Comparison of ENCODE assay signal across 1 cellular context in genomic region chr11:73215191-73216134, GRCh38.
TF ChIP-seq lines count a peak whose summit lies in the region.

No MANE protein-coding gene starts in this region.

TF ChIP-seq in GM23338, 12 proteins besides CTCF, POLR2A, EP300 and RAD21 (continued from another document):
- no peak for TF ChIP-seq ETS1 (IDR thresholded peaks at IDR 0.05)
- no peak for TF ChIP-seq POLR2AphosphoS5 (IDR thresholded peaks at IDR 0.05; ENCODE audit: low read depth)
- no peak for TF ChIP-seq STAT1 (IDR thresholded peaks at IDR 0.05; ENCODE audit: unreplicated experiment)
